Comparison of ENCODE assay signal across 8 cellular contexts in the genomic region with DNA sequence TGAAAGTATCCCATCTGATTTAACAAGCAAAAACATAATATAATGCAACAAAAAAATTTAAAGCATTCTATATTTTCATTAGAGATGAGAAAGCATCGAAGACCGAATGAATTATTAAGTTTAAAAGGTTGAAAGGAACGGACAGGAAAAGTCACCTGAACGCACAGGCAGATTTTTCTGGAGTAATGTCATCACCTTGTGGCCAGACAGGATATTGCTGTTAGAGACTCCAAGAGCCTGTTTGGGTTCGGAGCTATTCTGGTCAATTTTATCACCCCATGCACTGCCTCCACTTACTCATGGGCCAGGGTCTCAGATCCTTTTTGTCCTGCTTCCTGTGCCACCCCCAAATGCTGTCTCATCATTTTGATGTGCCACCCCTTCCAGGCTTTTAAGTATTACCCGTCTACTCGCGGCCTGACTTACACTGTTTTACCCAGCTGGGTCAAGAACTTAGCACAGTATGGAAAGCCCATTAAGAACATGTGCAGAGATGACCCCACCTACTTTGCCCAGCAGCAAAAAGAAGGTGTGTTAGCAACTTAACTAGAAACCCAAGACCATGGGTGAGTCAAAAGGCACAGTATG. TPM values are rescaled to one million over a fixed set of nuclear protein-coding genes. Genes with fewer than 3 reads are reported as not detected.
DNase-seq lines count a peak whose midpoint lies in the region; ATAC-seq, FAIRE-seq and TF ChIP-seq lines count a peak whose summit lies in the region.

No MANE protein-coding gene starts in this region.

- no peaks in the 10 kb centered on the region for H3K9me3 Mint-ChIP-seq in activated T-cell treated with anti-CD3 and anti-CD28 coated beads, Interleukin-2, amount 50 U/mL, for 24 hours

- H3K27me3 ChIP-seq in RWPE2 (ENCODE audit: insufficient read depth, poor library complexity, severe bottlenecking) (no peaks in the 10 kb centered on the region), adipocyte (replicated peaks; ENCODE audit: control insufficient read depth, insufficient read depth, low read length) (peaks cover 3% of the 10 kb centered on the region), right cardiac atrium (ENCODE audit: control insufficient read depth, insufficient read depth) (no peaks in the 10 kb centered on the region), small intestine (ENCODE audit: control insufficient read depth in 2 of 2, insufficient read depth in 2 of 2, low read length in 2 of 2) (no peaks in the 10 kb centered on the region)

- 34% methylated on average over 8 of the region's 8 CpGs for WGBS in right cardiac atrium
- WGBS in small intestine, 3 donors = 30 to 37% (median 34%) methylated on average over 8 of the region's 8 CpGs

- no peak for TF ChIP-seq EP300 in Ishikawa (IDR thresholded peaks at IDR 0.05; ENCODE audit: borderline replicate concordance)

- peak; percentile 98 for TF ChIP-seq CTCF in RWPE2 (IDR thresholded peaks at IDR 0.05; ENCODE audit: poor library complexity, severe bottlenecking)

- H3K4me3 Mint-ChIP-seq in activated T-cell treated with anti-CD3 and anti-CD28 coated beads, Interleukin-2, amount 50 U/mL, for 24 hours = no peak overlapping the region

- H3K36me3 ChIP-seq in RWPE2 (ENCODE audit: low read depth) (no peaks in the 10 kb centered on the region), adipocyte (ENCODE audit: control insufficient read depth, insufficient read depth, low read length, severe bottlenecking) (no peaks in the 10 kb centered on the region), small intestine (ENCODE audit: control insufficient read depth in 2 of 2, insufficient read depth in 2 of 2, low read length in 2 of 2) (no peaks in the 10 kb centered on the region)

- H3K27ac ChIP-seq in RWPE2 (ENCODE audit: poor library complexity, severe bottlenecking) (no peak overlapping the region), right cardiac atrium (ENCODE audit: low read length) (no peak overlapping the region), small intestine (ENCODE audit: low read depth in 1 of 2, low read length in 1 of 2) (no peak overlapping the region)

- H3K36me3 Mint-ChIP-seq in activated T-cell treated with anti-CD3 and anti-CD28 coated beads, Interleukin-2, amount 50 U/mL, for 24 hours (ENCODE audit: low read depth) = no peaks in the 10 kb centered on the region

- ATAC-seq in RWPE2 (ENCODE audit: low read depth) = peak; percentile 63
- peak; percentile 62 to 72 for ATAC-seq in right cardiac atrium
- ATAC-seq in GM18517 (IDR thresholded peaks at IDR 0.05; ENCODE audit: unreplicated experiment) = no peak

- H3K4me1 ChIP-seq in RWPE2 (ENCODE audit: insufficient read depth, poor library complexity, severe bottlenecking) = peaks cover 5% of the 10 kb centered on the region
- H3K4me1 ChIP-seq in adipocyte (ENCODE audit: control insufficient read depth, insufficient read depth, low read length) = peaks cover 17% of the 10 kb centered on the region
- no peaks in the 10 kb centered on the region for H3K4me1 ChIP-seq in right cardiac atrium (ENCODE audit: control insufficient read depth, insufficient read depth, low read length)
- H3K4me1 ChIP-seq in small intestine (ENCODE audit: control insufficient read depth in 2 of 2, insufficient read depth in 1 of 2, low read depth in 1 of 2, low read length in 1 of 2) = no peaks in the 10 kb centered on the region

- FAIRE-seq in small intestine (lab: Jason Lieb, UNC) = no peak

- intact Hi-C loops in right cardiac atrium (cut with DNase I) = loop anchor here (5.0 to 10.0 kb wide), 7 partner anchors 171 to 461 kb away; a partner anchor contains a TSS

- H3K27ac Mint-ChIP-seq in activated T-cell treated with anti-CD3 and anti-CD28 coated beads, Interleukin-2, amount 50 U/mL, for 24 hours = no peak overlapping the region

- peak; percentile 29 for DNase-seq in activated T-cell treated with anti-CD3 and anti-CD28 coated beads for 1 hour (ENCODE audit: low read depth)
- DNase-seq in activated T-cell treated with anti-CD3 and anti-CD28 coated beads, Interleukin-2, amount 50 U/mL, for 24 hours = no peak
- no peak for DNase-seq in RWPE2 (ENCODE audit: low spot score)
- peak; percentile 77 for DNase-seq in adipocyte (ENCODE audit: low read depth)
- no peak for DNase-seq in right cardiac atrium
- DNase-seq in small intestine = peak; percentile 61

- peaks cover 5% of the 10 kb centered on the region for H3K4me1 Mint-ChIP-seq in activated T-cell treated with anti-CD3 and anti-CD28 coated beads, Interleukin-2, amount 50 U/mL, for 24 hours (ENCODE audit: low read depth)

- TF ChIP-seq RAD21 in Ishikawa (IDR thresholded peaks at IDR 0.05; ENCODE audit: low read depth) = peak; percentile 95

- H3K27me3 Mint-ChIP-seq in activated T-cell treated with anti-CD3 and anti-CD28 coated beads, Interleukin-2, amount 50 U/mL, for 24 hours = peaks cover 5% of the 10 kb centered on the region

- no peaks in the 10 kb centered on the region for H3K9me3 ChIP-seq in RWPE2 (ENCODE audit: severe bottlenecking)
- H3K9me3 ChIP-seq in adipocyte (ENCODE audit: control insufficient read depth, low read length) = no peaks in the 10 kb centered on the region
- H3K9me3 ChIP-seq in right cardiac atrium (ENCODE audit: control insufficient read depth, low read length) = no peaks in the 10 kb centered on the region
- H3K9me3 ChIP-seq in small intestine (ENCODE audit: control insufficient read depth, low read depth) = no peaks in the 10 kb centered on the region

- H3K9ac ChIP-seq in adipocyte (ENCODE audit: low read length) = peak overlapping the region; percentile 30

- H3K4me3 ChIP-seq in RWPE2 (ENCODE audit: severe bottlenecking) (no peak overlapping the region), adipocyte (ENCODE audit: low read length) (no peak overlapping the region), right cardiac atrium (ENCODE audit: low read length) (no peak overlapping the region), small intestine (ENCODE audit: low read depth in 1 of 2, low read length in 2 of 2) (no peak overlapping the region)

TF ChIP-seq in Ishikawa, 13 proteins besides CTCF, POLR2A, EP300 and RAD21:
- no peak for TF ChIP-seq EGR1 (IDR thresholded peaks at IDR 0.05)
- no peak for TF ChIP-seq FOXM1 (IDR thresholded peaks at IDR 0.05; ENCODE audit: borderline replicate concordance, low read depth)
- no peak for TF ChIP-seq TCF12 (IDR thresholded peaks at IDR 0.05; ENCODE audit: low read depth)
- TF ChIP-seq, protein P1, sequence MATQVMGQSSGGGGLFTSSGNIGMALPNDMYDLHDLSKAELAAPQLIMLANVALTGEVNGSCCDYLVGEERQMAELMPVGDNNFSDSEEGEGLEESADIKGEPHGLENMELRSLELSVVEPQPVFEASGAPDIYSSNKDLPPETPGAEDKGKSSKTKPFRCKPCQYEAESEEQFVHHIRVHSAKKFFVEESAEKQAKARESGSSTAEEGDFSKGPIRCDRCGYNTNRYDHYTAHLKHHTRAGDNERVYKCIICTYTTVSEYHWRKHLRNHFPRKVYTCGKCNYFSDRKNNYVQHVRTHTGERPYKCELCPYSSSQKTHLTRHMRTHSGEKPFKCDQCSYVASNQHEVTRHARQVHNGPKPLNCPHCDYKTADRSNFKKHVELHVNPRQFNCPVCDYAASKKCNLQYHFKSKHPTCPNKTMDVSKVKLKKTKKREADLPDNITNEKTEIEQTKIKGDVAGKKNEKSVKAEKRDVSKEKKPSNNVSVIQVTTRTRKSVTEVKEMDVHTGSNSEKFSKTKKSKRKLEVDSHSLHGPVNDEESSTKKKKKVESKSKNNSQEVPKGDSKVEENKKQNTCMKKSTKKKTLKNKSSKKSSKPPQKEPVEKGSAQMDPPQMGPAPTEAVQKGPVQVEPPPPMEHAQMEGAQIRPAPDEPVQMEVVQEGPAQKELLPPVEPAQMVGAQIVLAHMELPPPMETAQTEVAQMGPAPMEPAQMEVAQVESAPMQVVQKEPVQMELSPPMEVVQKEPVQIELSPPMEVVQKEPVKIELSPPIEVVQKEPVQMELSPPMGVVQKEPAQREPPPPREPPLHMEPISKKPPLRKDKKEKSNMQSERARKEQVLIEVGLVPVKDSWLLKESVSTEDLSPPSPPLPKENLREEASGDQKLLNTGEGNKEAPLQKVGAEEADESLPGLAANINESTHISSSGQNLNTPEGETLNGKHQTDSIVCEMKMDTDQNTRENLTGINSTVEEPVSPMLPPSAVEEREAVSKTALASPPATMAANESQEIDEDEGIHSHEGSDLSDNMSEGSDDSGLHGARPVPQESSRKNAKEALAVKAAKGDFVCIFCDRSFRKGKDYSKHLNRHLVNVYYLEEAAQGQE (IDR thresholded peaks at IDR 0.05; ENCODE audit: low read depth) = no peak
- TF ChIP-seq CEBPB (IDR thresholded peaks at IDR 0.05) = no peak
- no peak for TF ChIP-seq CREB1 (IDR thresholded peaks at IDR 0.05; ENCODE audit: low read depth)
- TF ChIP-seq TEAD4 (IDR thresholded peaks at IDR 0.05) = no peak
- TF ChIP-seq, protein P2, sequence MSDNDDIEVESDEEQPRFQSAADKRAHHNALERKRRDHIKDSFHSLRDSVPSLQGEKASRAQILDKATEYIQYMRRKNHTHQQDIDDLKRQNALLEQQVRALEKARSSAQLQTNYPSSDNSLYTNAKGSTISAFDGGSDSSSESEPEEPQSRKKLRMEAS (IDR thresholded peaks at IDR 0.05) = no peak

RNA-seq across cellular contexts. Expression of a gene that starts 27.3 kb away (rescaled TPM):
- total RNA-seq in right cardiac atrium = not detected
- not detected for polyA plus RNA-seq in right cardiac atrium
- under 1 TPM in 1 of 3 donors, not detected in 2; 0.30 TPM for polyA plus RNA-seq in small intestine

RNA-seq across cellular contexts. Expression of a gene that starts 49.0 kb away (rescaled TPM):
- not detected for total RNA-seq in right cardiac atrium
- polyA plus RNA-seq in right cardiac atrium = not detected
- 1 to 10 TPM in 1 of 3 donors, under 1 TPM in 1, not detected in 1; 0.12 to 1.9 TPM for polyA plus RNA-seq in small intestine

RNA-seq across cellular contexts. Expression of a gene that starts 54.2 kb away (rescaled TPM):
- total RNA-seq in right cardiac atrium = 1,000 to 10,000 TPM; 1,953 to 6,380 (median 2,692) TPM
- polyA plus RNA-seq in right cardiac atrium (153 TPM), small intestine (not detected)

Comparison
In these comparisons a context has a peak if more than half of its experiments do, and no peak if none do; other contexts are left out.
1. DNase-seq: peak in activated T-cell treated with anti-CD3 and anti-CD28 coated beads for 1 hour (single experiment), adipocyte (single experiment) and small intestine (single experiment); none in activated T-cell treated with anti-CD3 and anti-CD28 coated beads, Interleukin-2, amount 50 U/mL, for 24 hours (single experiment), RWPE2 (single experiment) and right cardiac atrium (0 of 3).
2. RNA of a gene that starts 54.2 kb away (polyA plus RNA-seq): 153 TPM in right cardiac atrium (single experiment); not detected in small intestine; every median in the first group is over 100 times any median in the second.